In genomic region chr7:1531263-1531978, GRCh38 we compare ENCODE assay signal across 8 cellular contexts. TPM values are rescaled to one million over a fixed set of nuclear protein-coding genes. Genes with fewer than 3 reads are reported as not detected.
DNase-seq lines count a peak whose midpoint lies in the region; ATAC-seq and TF ChIP-seq lines count a peak whose summit lies in the region.

No MANE protein-coding gene starts in this region.

- no peaks in the 10 kb centered on the region for H3K9me3 ChIP-seq in CD4-positive, alpha-beta T cell (ENCODE audit: control insufficient read depth, low read length)
- H3K9me3 ChIP-seq in SJSA1 (replicated peaks) (no peaks in the 10 kb centered on the region), breast epithelium (no peaks in the 10 kb centered on the region)

- H3K36me3 ChIP-seq in H7 (replicated peaks; ENCODE audit: control insufficient read depth, insufficient read depth, low read length) (no peaks in the 10 kb centered on the region), SJSA1 (peaks cover 21% of the 10 kb centered on the region), breast epithelium (no peaks in the 10 kb centered on the region)

- no peaks in the 10 kb centered on the region for H3K9me3 Mint-ChIP-seq in CD4-positive, alpha-beta T cell

- H3K4me1 Mint-ChIP-seq in CD4-positive, alpha-beta T cell (ENCODE audit: low read depth): peaks cover 29% of the 10 kb centered on the region

- peaks cover 29% of the 10 kb centered on the region for H3K36me3 Mint-ChIP-seq in CD4-positive, alpha-beta T cell (ENCODE audit: low read depth)

- TF ChIP-seq CTCF in CD4-positive, alpha-beta T cell (IDR thresholded peaks at IDR 0.05): no peak
- no peak for TF ChIP-seq CTCF in breast epithelium (IDR thresholded peaks at IDR 0.05)
- TF ChIP-seq CTCF in GM20000 (IDR thresholded peaks at IDR 0.05; ENCODE audit: extremely low read depth, missing control alignments): no peak

- peak; percentile 46 for ATAC-seq in CD4-positive, alpha-beta T cell (ENCODE audit: poor library complexity)

- H3K4me1 ChIP-seq in SJSA1 (replicated peaks) (peaks cover 61% of the 10 kb centered on the region), breast epithelium (peaks cover 0 to 15% of the 10 kb centered on the region in 2 donors)

- POLR2A ChIA-PET in CD4-positive, alpha-beta T cell (lab: Charles Lee): interaction anchor here (0.6 to 1.5 kb wide), 5 partner anchors 12 to 823 kb away, joined by 3 to 6 read pairs (median 4); no protein-coding TSS in a partner anchor

- peak overlapping the region; percentile 100 for H3K27ac Mint-ChIP-seq in CD4-positive, alpha-beta T cell

- CTCF ChIA-PET in CD4-positive, alpha-beta T cell (lab: Charles Lee): interaction anchor here (2.1 kb wide), 1 partner anchor 25 kb away, joined by 12 read pairs; the partner anchor contains the start of gene TMEM184A

- no peaks in the 10 kb centered on the region for H3K27me3 ChIP-seq in CD4-positive, alpha-beta T cell (ENCODE audit: control insufficient read depth, insufficient read depth, low read length)
- H3K27me3 ChIP-seq in H7 (ENCODE audit: control insufficient read depth, insufficient read depth, low read length) (peaks cover under 1% of the 10 kb centered on the region; the same call in 1 of the 2 replicates), SJSA1 (replicated peaks) (no peaks in the 10 kb centered on the region), breast epithelium (no peaks in the 10 kb centered on the region)

- peak; percentile 18 for TF ChIP-seq POLR2A in breast epithelium (IDR thresholded peaks at IDR 0.05)

- peak overlapping the region; percentile 95 for H3K27ac ChIP-seq in CD4-positive, alpha-beta T cell (ENCODE audit: low read depth, low read length)
- H3K27ac ChIP-seq in SJSA1 (peak overlapping the region; percentile 92), breast epithelium (peak overlapping the region; percentile 97 to 100)

- H3K27me3 Mint-ChIP-seq in CD4-positive, alpha-beta T cell: peaks cover 10% of the 10 kb centered on the region

- peak; percentile 24 to 60 (median 40) for DNase-seq in CD4-positive, alpha-beta T cell
- DNase-seq in H7 (peak; percentile 82), SJSA1 (ENCODE audit: low read depth in 1 of 2, low spot score in 2 of 2) (peak in 1 of 2 experiments; percentile 50), breast epithelium (ENCODE audit: low spot score in 2 of 2) (peak in 1 of 2 donors; percentile 60), kidney tubule cell (ENCODE audit: low spot score) (peak; percentile 46), NCI-H2081 treated with DMSO at 0.1 percent for 48 hours (lab: John Stamatoyannopoulos, UW) (no peak), GM20000 (ENCODE audit: low spot score) (no peak)
- peak; percentile 47 for DNase-seq in stimulated activated naive CD4-positive, alpha-beta T cell treated with Interleukin-2 at 50 U/mL for 16 hours (lab: John Stamatoyannopoulos, UW)

- H3K4me3 Mint-ChIP-seq in CD4-positive, alpha-beta T cell: peak overlapping the region; percentile 95

- intact Hi-C loops in CD4-positive, alpha-beta T cell (cut with DNase I, micrococcal nuclease): loop anchor here (1.0 to 5.0 kb wide), 2 partner anchors 39 to 41 kb away; partner anchors contain the start of gene PSMG3 (in 2 of the 2)
- intact Hi-C loops in breast epithelium (cut with DNase I; ENCODE audit: low total_unique reads): no loop called here

- H3K4me3 ChIP-seq in H7 (ENCODE audit: insufficient read depth, low read depth, low read length) (peak overlapping the region; percentile 38), SJSA1 (peak overlapping the region; percentile 58), breast epithelium (peak overlapping the region; percentile 52 to 84 (median 68))

RNA-seq across cellular contexts. Expression of gene MAFK, which starts 0.9 kb away (rescaled TPM):
- total RNA-seq in CD4-positive, alpha-beta T cell: 10 to 100 TPM; 60.1 to 65.0 TPM
- 14.8 and 23.1 TPM in 2 replicates for total RNA-seq in H7 (2014; rRNA removed; shearing (Covaris generic))
- total RNA-seq in SJSA1 (2014; rRNA removed; shearing (Covaris generic)): 47.2 and 51.7 TPM in 2 replicates
- 10 to 100 TPM; 14.4 to 25.9 (median 25.2) TPM for total RNA-seq in breast epithelium

RNA-seq across cellular contexts. Expression of gene TMEM184A, which starts 24.6 kb away (rescaled TPM):
- under 1 TPM in 1 of 2 experiments, not detected in 1; 0.06 TPM for total RNA-seq in CD4-positive, alpha-beta T cell
- 0.74 and 1.2 TPM in 2 replicates for total RNA-seq in H7 (2014; rRNA removed; shearing (Covaris generic))
- 1.8 and 3.2 TPM in 2 replicates for total RNA-seq in SJSA1 (2014; rRNA removed; shearing (Covaris generic))
- 1 to 10 TPM in 2 of 3 donors, not detected in 1; 6.6 to 8.2 TPM for total RNA-seq in breast epithelium

RNA-seq across cellular contexts. Expression of gene INTS1, which starts 27.2 kb away (rescaled TPM):
- 10 to 100 TPM; 91.0 to 91.5 TPM for total RNA-seq in CD4-positive, alpha-beta T cell
- 71.8 and 78.7 TPM in 2 replicates for total RNA-seq in H7 (2014; rRNA removed; shearing (Covaris generic))
- total RNA-seq in SJSA1 (2014; rRNA removed; shearing (Covaris generic)): 34.9 and 36.8 TPM in 2 replicates
- total RNA-seq in breast epithelium: 10 to 100 TPM; 27.5 to 32.1 (median 27.7) TPM

RNA-seq across cellular contexts. Expression of gene PSMG3, which starts 38.4 kb away (rescaled TPM):
- 10 to 100 TPM; 13.3 to 13.8 TPM for total RNA-seq in CD4-positive, alpha-beta T cell
- total RNA-seq in H7 (2014; rRNA removed; shearing (Covaris generic)): 45.9 and 49.8 TPM in 2 replicates
- total RNA-seq in SJSA1 (2014; rRNA removed; shearing (Covaris generic)): 63.9 and 84.7 TPM in 2 replicates
- 10 to 100 TPM; 32.6 to 52.8 (median 45.4) TPM for total RNA-seq in breast epithelium

Comparison
In these comparisons a context has a peak if more than half of its experiments do, and no peak if none do; other contexts are left out.
1. DNase-seq: peak in CD4-positive, alpha-beta T cell (10 of 10), H7 (single experiment), kidney tubule cell (single experiment) and stimulated activated naive CD4-positive, alpha-beta T cell treated with Interleukin-2 at 50 U/mL for 16 hours (single experiment); none in NCI-H2081 treated with DMSO at 0.1 percent for 48 hours (single experiment) and GM20000 (single experiment).
2. Peak in every context shown above with its lines, with median percentiles within 50 percentile points of each other: H3K27ac ChIP-seq and H3K4me3 ChIP-seq.